Comparison of ENCODE assay signal across 9 cellular contexts in genomic region chr6:88983532-88983931, GRCh38. TPM values are rescaled to one million over a fixed set of nuclear protein-coding genes. Genes with fewer than 3 reads are reported as not detected.
DNase-seq lines count a peak whose midpoint lies in the region; ATAC-seq and TF ChIP-seq lines count a peak whose summit lies in the region.
"Had no signal": no experiment of that assay in that cellular context is flagged by ENCODE, and none has a peak within 500 bp of the region (broad histone marks: within the 10 kb centered on the region; RNA-seq: fewer than 3 reads in every experiment).

No MANE protein-coding gene starts in this region.

- no peaks in the 10 kb centered on the region for H3F3A ChIP-seq in MM.1S (ENCODE audit: insufficient read depth, low read length)

- H2BK12ac ChIP-seq in mesenchymal stem cell (ENCODE audit: low read length in 2 of 2), result no peak overlapping the region

- H2BK120ac ChIP-seq in mesenchymal stem cell (ENCODE audit: low read depth, low read length), result no peak overlapping the region

- H3K79me1 ChIP-seq in mesenchymal stem cell (replicated peaks; ENCODE audit: low read length, poor library complexity, severe bottlenecking), result no peaks in the 10 kb centered on the region

- H4K91ac ChIP-seq in mesenchymal stem cell (ENCODE audit: low read length), result no peak overlapping the region

- dilution Hi-C loops in mammary epithelial cell (cut with HindIII; ENCODE audit: low sequenced_read_pairs), result loop anchor here (5.0 to 10.0 kb wide), 2 partner anchors 99 to 271 kb away; partner anchors contain the start of gene PNRC1

- H2BK15ac ChIP-seq in mesenchymal stem cell (ENCODE audit: low read depth, poor library complexity, severe bottlenecking), result no peak overlapping the region

- H3K9ac ChIP-seq in MM.1S (ENCODE audit: low read length), result no peak overlapping the region
- no peak overlapping the region for H3K9ac ChIP-seq in mammary epithelial cell (ENCODE audit: insufficient read depth, low read length)
- H3K9ac ChIP-seq in mesenchymal stem cell (ENCODE audit: low read length), result no peak overlapping the region

- no peak overlapping the region for H4K8ac ChIP-seq in mesenchymal stem cell (ENCODE audit: low read length)

- H3K4me3 ChIP-seq in MM.1S (ENCODE audit: low read length) (no peak overlapping the region), mammary epithelial cell (replicated peaks in 1 of 3; ENCODE audit: insufficient read depth in 1 of 3, low read depth in 2 of 3, low read length in 3 of 3) (no peak overlapping the region), mesenchymal stem cell (ENCODE audit: insufficient read depth in 1 of 2, low read depth in 1 of 2, low read length in 2 of 2) (no peak overlapping the region)

- no peak overlapping the region for H3K4me2 ChIP-seq in MM.1S (ENCODE audit: low read depth, low read length)
- no peak overlapping the region for H3K4me2 ChIP-seq in mammary epithelial cell (ENCODE audit: insufficient read depth, low read depth, low read length)
- H3K4me2 ChIP-seq in mesenchymal stem cell (ENCODE audit: low read length, poor library complexity, severe bottlenecking), result no peak overlapping the region

- no TSS peak for BruUV-seq in mammary epithelial cell (replicated peaks; lab: Mats Ljungman, UMichigan)

- H3K27ac ChIP-seq in MM.1S (ENCODE audit: low read length) (no peak overlapping the region), mammary epithelial cell (ENCODE audit: insufficient read depth, low read depth, low read length) (no peak overlapping the region), mesenchymal stem cell (ENCODE audit: low read length, poor library complexity, severe bottlenecking) (no peak overlapping the region)
- H3K27ac ChIP-seq: epithelial cell of prostate had no signal

- no peaks in the 10 kb centered on the region for H3K79me2 ChIP-seq in MM.1S (ENCODE audit: low read length)
- no peaks in the 10 kb centered on the region for H3K79me2 ChIP-seq in mammary epithelial cell (ENCODE audit: insufficient read depth, low read length)

- no peak overlapping the region for H2AK5ac ChIP-seq in mesenchymal stem cell (ENCODE audit: low read length, severe bottlenecking)

- H3K18ac ChIP-seq in mesenchymal stem cell (ENCODE audit: low read depth in 1 of 2, low read length in 2 of 2), result no peak overlapping the region

- intact Hi-C loops in mammary epithelial cell (cut with micrococcal nuclease), result loop anchor here (10.0 kb wide), 1 partner anchor 631 kb away; no protein-coding TSS in a partner anchor

- H3K4me1 ChIP-seq in MM.1S (ENCODE audit: low read length), result no peaks in the 10 kb centered on the region
- H3K4me1 ChIP-seq in mammary epithelial cell (ENCODE audit: insufficient read depth, low read length), result no peaks in the 10 kb centered on the region
- no peaks in the 10 kb centered on the region for H3K4me1 ChIP-seq in mesenchymal stem cell (ENCODE audit: control insufficient read depth, insufficient read depth, low read depth, low read length)

- H2AFZ ChIP-seq in MM.1S (ENCODE audit: low read length) (no peak overlapping the region), mammary epithelial cell (ENCODE audit: low read depth, low read length) (no peak overlapping the region), mesenchymal stem cell (ENCODE audit: low read depth, low read length) (no peak overlapping the region)

- H3K36me3 ChIP-seq in MM.1S (replicated peaks; ENCODE audit: insufficient read depth, low read length), result no peaks in the 10 kb centered on the region
- H3K36me3 ChIP-seq in mammary epithelial cell (ENCODE audit: insufficient read depth, low read length), result no peaks in the 10 kb centered on the region
- H3K36me3 ChIP-seq in mesenchymal stem cell (ENCODE audit: control insufficient read depth in 1 of 2, insufficient read depth in 2 of 2, low read depth in 1 of 2, low read length in 2 of 2), result no peaks in the 10 kb centered on the region

- CTCF ChIA-PET in mammary epithelial cell (lab: Charles Lee; ENCODE audit: low non-redundant PET), result interaction anchor here (0.7 kb wide), 2 partner anchors 24 to 139 kb away, joined by 3 to 5 read pairs; no protein-coding TSS in a partner anchor

- in situ Hi-C loops in mammary epithelial cell (cut with MboI; ENCODE audit: low sequenced_read_pairs in 2 of 2), result loop anchor here (5.0 to 25.0 kb wide), 3 partner anchors 104 to 379 kb away; partner anchors contain the start of genes PNRC1 (in 1 of the 2) and UBE2J1 (in 1 of the 2)

- ATAC-seq in HG02798 (IDR thresholded peaks at IDR 0.05; ENCODE audit: poor library complexity, unreplicated experiment), result no peak

- H3K9me3 ChIP-seq in MM.1S (replicated peaks; ENCODE audit: insufficient read depth, low read length) (no peaks in the 10 kb centered on the region), mammary epithelial cell (replicated peaks; ENCODE audit: insufficient read depth, low read length) (no peaks in the 10 kb centered on the region), mesenchymal stem cell (ENCODE audit: control insufficient read depth, low read length) (no peaks in the 10 kb centered on the region)

- H4K20me1 ChIP-seq in MM.1S (ENCODE audit: insufficient read depth, low read length) (no peaks in the 10 kb centered on the region), mammary epithelial cell (ENCODE audit: insufficient read depth, low read length) (no peaks in the 10 kb centered on the region)

- no peak overlapping the region for H2BK5ac ChIP-seq in mesenchymal stem cell (ENCODE audit: low read depth, low read length, poor library complexity, severe bottlenecking)

- no peaks in the 10 kb centered on the region for H3K9me2 ChIP-seq in MM.1S (replicated peaks; ENCODE audit: insufficient read depth, low read length)

- H3K23ac ChIP-seq in mesenchymal stem cell (ENCODE audit: low read length in 2 of 2), result no peak overlapping the region

- peak; percentile 16 for DNase-seq in Daoy (ENCODE audit: low read depth)
- no peak for DNase-seq in MM.1S
- peak; percentile 19 for DNase-seq in mammary epithelial cell
- DNase-seq in mesenchymal stem cell, result peak; percentile 63
- no peak for DNase-seq in GDM1 (lab: John Stamatoyannopoulos, UW)
- no peak for DNase-seq in NCI-H1092 treated with DMSO at 0.1 percent for 48 hours (lab: John Stamatoyannopoulos, UW)
- DNase-seq in COLO829 (ENCODE audit: low spot score), result no peak

- H3K4ac ChIP-seq in mesenchymal stem cell (ENCODE audit: low read depth in 1 of 2, low read length in 2 of 2), result no peak overlapping the region

- H3K27me3 ChIP-seq in MM.1S (replicated peaks; ENCODE audit: insufficient read depth, low read length), result no peaks in the 10 kb centered on the region
- H3K27me3 ChIP-seq in mammary epithelial cell (ENCODE audit: insufficient read depth, low read length), result peaks cover 2% of the 10 kb centered on the region
- H3K27me3 ChIP-seq in mesenchymal stem cell (ENCODE audit: control insufficient read depth in 1 of 2, insufficient read depth in 1 of 2, low read length in 2 of 2), result no peaks in the 10 kb centered on the region

- H3K14ac ChIP-seq in mesenchymal stem cell (ENCODE audit: low read length in 2 of 2), result no peak overlapping the region

- TF ChIP-seq CTCF in MM.1S (IDR thresholded peaks at IDR 0.05; ENCODE audit: low read length) (peak; percentile 47), mammary epithelial cell (conservative IDR thresholded peaks at IDR 0.05 in 1 of 2, IDR thresholded peaks at IDR 0.05 in 1 of 2; ENCODE audit: extremely low read depth in 1 of 2, insufficient read depth in 1 of 2, low read depth in 1 of 2, low read length in 2 of 2) (peak; percentile 73 to 78)

- WGBS in mammary epithelial cell (ENCODE audit: low coverage, missing lambda C conversion rate), result 38% methylated on average over 4 of the region's 4 CpGs
- WGBS in mesenchymal stem cell, result 79% methylated on average over 4 of the region's 4 CpGs

RNA-seq across cellular contexts. Expression of gene RNGTT, which starts 20.1 kb away (rescaled TPM):
- 30.8 and 43.9 TPM in 2 replicates for total RNA-seq in Daoy (2014; rRNA removed; shearing (Covaris generic))
- total RNA-seq in mammary epithelial cell, result 10 to 100 TPM; 15.5 to 23.5 TPM
- 5.2 TPM for polyA plus RNA-seq in mammary epithelial cell
- 7.3 TPM for polyA minus RNA-seq in mammary epithelial cell
- 6.8 TPM for polyA plus RNA-seq in mesenchymal stem cell (2013, experiment 1 of 2)
- 7.1 TPM for polyA plus RNA-seq in mesenchymal stem cell (2013, experiment 2 of 2)

Comparison
In these comparisons a context has a peak if more than half of its experiments do, and no peak if none do; other contexts are left out.
1. DNase-seq: peak in Daoy (single experiment), mammary epithelial cell (single experiment) and mesenchymal stem cell (single experiment); none in MM.1S (single experiment), GDM1 (single experiment), NCI-H1092 treated with DMSO at 0.1 percent for 48 hours (single experiment) and COLO829 (single experiment).